In the genomic region with DNA sequence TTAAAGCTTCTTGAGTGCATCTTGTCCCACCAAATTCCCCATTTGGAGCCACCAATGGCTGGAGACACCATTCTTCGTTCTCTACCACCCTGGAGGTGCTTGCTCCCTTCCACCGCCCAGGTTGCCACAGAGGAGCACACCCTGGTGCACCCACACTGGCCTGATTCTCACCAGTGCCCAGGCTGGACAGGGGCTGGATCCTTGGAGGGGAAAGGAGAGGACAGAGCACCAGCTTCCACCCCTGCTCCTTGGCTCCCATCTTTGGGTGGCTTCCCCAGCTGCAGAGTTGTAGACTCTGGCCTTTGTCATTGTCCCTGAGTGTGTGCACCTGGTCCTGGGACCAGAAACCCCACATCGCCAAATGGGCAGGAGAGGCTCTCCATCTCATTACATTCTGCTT, we compare ENCODE assay signal across 9 cellular contexts. TPM values are rescaled to one million over a fixed set of nuclear protein-coding genes. Genes with fewer than 3 reads are reported as not detected.
"Had no signal": no experiment of that assay in that cellular context is flagged by ENCODE, and none has a peak within 500 bp of the region (broad histone marks: within the 10 kb centered on the region; RNA-seq: fewer than 3 reads in every experiment).

No MANE protein-coding gene starts in this region.

- H3K27ac ChIP-seq: HL-60, KMS-11 had no signal

- H3K4me2 ChIP-seq: KMS-11 had no signal

- H3K4me3 ChIP-seq: K562 had no signal

- H3K27ac Mint-ChIP-seq: IgD-negative memory B cell had no signal

- DNase-seq: IMR-90, KBM-7, KG1 had no signal

- ATAC-seq: HepG2, K562 had no signal

- FAIRE-seq: HepG2, HTR-8/SVneo, K562 had no signal

- H3K4me1 Mint-ChIP-seq: IgD-negative memory B cell had no signal

- H3K36me3 Mint-ChIP-seq: IgD-negative memory B cell had no signal

- H3K4me3 Mint-ChIP-seq: IgD-negative memory B cell had no signal

- H3K9ac ChIP-seq: KMS-11 had no signal

RNA-seq across cellular contexts. Expression of gene CTSV, which starts 21.9 kb away (rescaled TPM):
- polyA plus RNA-seq: IgD-negative memory B cell had no signal
